In genomic region chr3:78041486-78041885, GRCh38 we compare ENCODE assay signal across 17 cellular contexts.
DNase-seq lines count a peak whose midpoint lies in the region; ATAC-seq and TF ChIP-seq lines count a peak whose summit lies in the region.
"Had no signal": no experiment of that assay in that cellular context is flagged by ENCODE, and none has a peak within 500 bp of the region (broad histone marks: within the 10 kb centered on the region; RNA-seq: fewer than 3 reads in every experiment).

No MANE protein-coding gene starts in this region.

- H3K79me2 ChIP-seq in PC-3 (ENCODE audit: low read length) = no peaks in the 10 kb centered on the region

- no peaks in the 10 kb centered on the region for H3K9me2 ChIP-seq in PC-3 (replicated peaks; ENCODE audit: low read length)

- no peak overlapping the region for H3K4me3 Mint-ChIP-seq in activated naive CD8-positive, alpha-beta T cell treated with anti-CD3 and anti-CD28 coated beads for 36 hours
- H3K4me3 Mint-ChIP-seq: CD8-positive, alpha-beta memory T cell had no signal

- H3K4me1 ChIP-seq in PC-3 (ENCODE audit: insufficient read depth, low read length) = 0 out of 2 replicates have a peak, but pooled peaks cover 5% of the 10 kb centered on the region
- H3K4me1 ChIP-seq: BE2C had no signal

- POLR2A ChIA-PET in PC-3 (lab: Charles Lee; ENCODE audit: unreplicated experiment) = no interaction called here

- no peak overlapping the region for H3K27ac Mint-ChIP-seq in activated naive CD8-positive, alpha-beta T cell treated with anti-CD3 and anti-CD28 coated beads for 36 hours
- H3K27ac Mint-ChIP-seq: CD8-positive, alpha-beta memory T cell had no signal

- no peaks in the 10 kb centered on the region for H3K27me3 Mint-ChIP-seq in activated naive CD8-positive, alpha-beta T cell treated with anti-CD3 and anti-CD28 coated beads for 36 hours

- no peaks in the 10 kb centered on the region for H3K27me3 ChIP-seq in PC-3 (ENCODE audit: low read length)
- H3K27me3 ChIP-seq: BE2C had no signal

- H3K4me2 ChIP-seq in PC-3 (ENCODE audit: low read length) = no peak overlapping the region

- no peaks in the 10 kb centered on the region for H3K36me3 ChIP-seq in PC-3 (ENCODE audit: low read depth, low read length)
- H3K36me3 ChIP-seq: BE2C had no signal

- peaks cover 5% of the 10 kb centered on the region for H3K9me3 Mint-ChIP-seq in activated naive CD8-positive, alpha-beta T cell treated with anti-CD3 and anti-CD28 coated beads for 36 hours

- no peaks in the 10 kb centered on the region for H3K36me3 Mint-ChIP-seq in activated naive CD8-positive, alpha-beta T cell treated with anti-CD3 and anti-CD28 coated beads for 36 hours
- H3K36me3 Mint-ChIP-seq: CD8-positive, alpha-beta memory T cell had no signal

- CTCF ChIA-PET in PC-3 (lab: Charles Lee) = no interaction called here

- no peak overlapping the region for H3K4me3 ChIP-seq in PC-3 (ENCODE audit: low read length)
- no peak overlapping the region for H3K4me3 ChIP-seq in choroid plexus epithelial cell (ENCODE audit: low read depth, low read length)
- no peak overlapping the region for H3K4me3 ChIP-seq in skeletal muscle cell (ENCODE audit: low read depth, low read length)

- BruUV-seq in PC-3 (replicated peaks; lab: Mats Ljungman, UMichigan) = no TSS peak

- H3K4me1 Mint-ChIP-seq in activated naive CD8-positive, alpha-beta T cell treated with anti-CD3 and anti-CD28 coated beads for 36 hours = no peaks in the 10 kb centered on the region
- H3K4me1 Mint-ChIP-seq: CD8-positive, alpha-beta memory T cell had no signal

- no peaks in the 10 kb centered on the region for H3F3A ChIP-seq in PC-3 (ENCODE audit: low read length, unreplicated experiment)

- H2AFZ ChIP-seq in PC-3 (ENCODE audit: low read length) = no peak overlapping the region

- no peak overlapping the region for H3K9ac ChIP-seq in PC-3 (ENCODE audit: low read length)

- peak; percentile 2 for DNase-seq in HS-5 (ENCODE audit: low read depth)
- DNase-seq in PC-3 = peak; percentile 71
- peak; percentile 66 for DNase-seq in choroid plexus epithelial cell (ENCODE audit: low read depth)
- DNase-seq in skeletal muscle cell (ENCODE audit: low read depth) = peak; percentile 2
- no peak for DNase-seq in activated naive CD8-positive, alpha-beta T cell treated with anti-CD3 and anti-CD28 coated beads for 36 hours
- no peak for DNase-seq in NCI-H187 treated with DMSO at 0.1 percent for 48 hours (lab: John Stamatoyannopoulos, UW)
- DNase-seq: ACHN; BE2C; CD8-positive, alpha-beta memory T cell; H7; Kasumi-1; NCI-H1436 treated with DMSO at 0.1 percent for 48 hours; NCI-H2081 treated with DMSO at 0.1 percent for 48 hours; NCI-H526 treated with DMSO at 0.1 percent for 48 hours; NK-92 treated with Interleukin-12 subunit alpha and Interleukin-12 subunit beta, amount 100 ng/mL, for 24 hours; OCI-M1 had no signal

- no peak for TF ChIP-seq CTCF in PC-3 (conservative IDR thresholded peaks at IDR 0.05; ENCODE audit: low read depth, low read length)
- no peak for TF ChIP-seq CTCF in choroid plexus epithelial cell (conservative IDR thresholded peaks at IDR 0.05; ENCODE audit: low read depth, low read length)

- no peak overlapping the region for H3K27ac ChIP-seq in PC-3 (ENCODE audit: low read length)

- intact Hi-C loops in PC-3 (cut with micrococcal nuclease) = no loop called here

- no peaks in the 10 kb centered on the region for H4K20me1 ChIP-seq in PC-3 (ENCODE audit: low read length)

- ATAC-seq in PC-3 (peak; percentile 24; the same call in 1 of the 2 replicates), HG02852 (IDR thresholded peaks at IDR 0.05; ENCODE audit: unreplicated experiment) (no peak)

- no peaks in the 10 kb centered on the region for H3K9me3 ChIP-seq in PC-3 (ENCODE audit: low read length)
- H3K9me3 ChIP-seq: BE2C had no signal

Comparison
In these comparisons a context has a peak if more than half of its experiments do, and no peak if none do; other contexts are left out.
1. DNase-seq: peak in HS-5 (single experiment), PC-3 (single experiment), choroid plexus epithelial cell (single experiment) and skeletal muscle cell (single experiment); none in activated naive CD8-positive, alpha-beta T cell treated with anti-CD3 and anti-CD28 coated beads for 36 hours (single experiment) and NCI-H187 treated with DMSO at 0.1 percent for 48 hours (single experiment).